ENCODE assay signal across 1 cellular context in the genomic region with DNA sequence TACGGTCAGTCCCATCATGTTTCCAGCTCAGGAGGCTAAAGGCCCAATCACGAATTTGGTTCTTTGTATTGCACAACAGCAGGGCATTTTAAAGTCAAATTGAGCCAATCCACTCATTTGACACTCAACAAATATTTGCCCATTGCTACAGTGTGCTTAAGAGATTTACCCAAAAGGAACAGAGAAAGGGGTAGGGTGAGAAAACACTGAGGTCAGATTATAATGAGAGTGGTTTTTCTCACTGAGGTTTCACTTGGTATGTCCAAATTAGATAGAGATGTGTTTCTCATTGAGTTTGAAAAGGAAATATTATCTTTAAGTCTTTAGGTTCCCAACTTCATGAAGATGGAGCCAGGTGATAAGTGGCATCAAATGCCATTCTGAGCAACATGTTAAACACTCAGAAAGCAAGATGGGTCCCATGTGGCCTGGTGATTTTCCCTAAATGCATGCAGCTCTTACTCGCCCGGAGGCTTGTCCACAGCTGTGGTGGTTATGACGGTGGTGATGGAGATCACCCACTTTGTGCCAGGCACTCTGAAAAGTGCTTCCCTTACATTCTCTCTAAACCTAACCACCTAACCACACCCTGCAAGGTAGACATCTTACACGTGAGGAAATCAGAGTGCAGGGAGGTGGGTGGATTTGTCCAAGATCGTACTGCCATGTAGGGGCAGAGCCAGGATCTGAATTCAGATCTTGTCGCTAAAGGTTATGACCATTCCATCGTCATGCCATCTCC.
TF ChIP-seq lines count a peak whose summit lies in the region.

No MANE protein-coding gene starts in this region.

TF ChIP-seq in K562, 482 proteins besides CTCF, POLR2A, EP300 and RAD21:
- no peak for TF ChIP-seq BRCA1 (IDR thresholded peaks at IDR 0.05)
- no peak for TF ChIP-seq BRCA1 (CRISPR knock-in tag; IDR thresholded peaks at IDR 0.05)
- TF ChIP-seq CEBPB (tag; IDR thresholded peaks at IDR 0.05), result peak; percentile 63
- TF ChIP-seq FOXK2 (conservative IDR thresholded peaks at IDR 0.05 in 1 of 2, IDR thresholded peaks at IDR 0.05 in 1 of 2; ENCODE audit: low read depth in 2 of 2), result no peak
- no peak for TF ChIP-seq GATAD2A (IDR thresholded peaks at IDR 0.05)
- TF ChIP-seq GTF2F1 (IDR thresholded peaks at IDR 0.05; ENCODE audit: low read depth, low read length), result no peak
